In the genomic region with DNA sequence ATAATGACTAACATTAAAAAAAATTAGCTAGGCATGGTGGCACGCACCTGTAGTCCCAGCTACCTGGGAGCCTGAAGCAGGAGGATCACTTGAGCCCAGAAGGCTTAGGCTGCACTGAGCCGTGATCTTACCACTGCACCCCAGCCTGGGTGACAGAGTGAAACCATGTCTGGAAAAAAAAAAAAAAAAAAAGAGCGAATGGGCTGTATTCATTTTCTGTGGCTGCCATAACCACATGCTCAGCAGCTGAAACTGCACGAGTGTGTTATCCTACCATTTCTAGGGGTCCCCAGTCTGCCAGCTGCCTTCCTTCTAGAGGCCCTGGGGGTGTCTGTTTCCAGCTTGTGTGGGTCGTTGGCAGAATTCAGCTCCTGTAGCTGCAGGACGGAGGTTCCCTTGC, we compare ENCODE assay signal across 25 cellular contexts.
DNase-seq lines count a peak whose midpoint lies in the region; ATAC-seq, FAIRE-seq and TF ChIP-seq lines count a peak whose summit lies in the region.
"Had no signal": no experiment of that assay in that cellular context is flagged by ENCODE, and none has a peak within 500 bp of the region (broad histone marks: within the 10 kb centered on the region; RNA-seq: fewer than 3 reads in every experiment).

No MANE protein-coding gene starts in this region.

- no peaks in the 10 kb centered on the region for H3K27me3 ChIP-seq in right lobe of liver
- H3K27me3 ChIP-seq in HepG2 (ENCODE audit: control insufficient read depth in 1 of 2, insufficient read depth in 2 of 2, low read length in 2 of 2): no peaks in the 10 kb centered on the region; a peak in 1 of 5 replicates
- no peaks in the 10 kb centered on the region for H3K27me3 ChIP-seq in OCI-LY1 (ENCODE audit: insufficient read depth, low read length)
- H3K27me3 ChIP-seq: BE2C had no signal

- H3F3A ChIP-seq in OCI-LY1 (ENCODE audit: insufficient read depth, low read length): no peaks in the 10 kb centered on the region

- no peaks in the 10 kb centered on the region for H3K9me3 ChIP-seq in right lobe of liver
- H3K9me3 ChIP-seq in HepG2 (ENCODE audit: low read length): no peaks in the 10 kb centered on the region
- H3K9me3 ChIP-seq in OCI-LY1 (ENCODE audit: low read length): no peaks in the 10 kb centered on the region
- H3K9me3 ChIP-seq: BE2C, SK-N-SH had no signal

- peak in 2 of 3 donors; percentile 12 to 34 for DNase-seq in right lobe of liver
- no peak for DNase-seq in HepG2 (ENCODE audit: low spot score)
- peak in 3 of 61 donors; percentile 19 to 60 (median 42) for DNase-seq in caudate nucleus (lab: John Stamatoyannopoulos, UW)
- no peak for DNase-seq in NCI-H1417 (lab: John Stamatoyannopoulos, UW)
- DNase-seq in SKM-1 treated with dmso at 0.1 percent for 144 hours (lab: John Stamatoyannopoulos, UW; ENCODE audit: unreplicated experiment): no peak
- DNase-seq in left cardiac atrium: no peak
- DNase-seq: BE2C; Calu3; CD8-positive, alpha-beta T cell; DMS53; EL; H7; HFFc6; MV-4-11; NCI-H187 treated with DMSO at 0.1 percent for 48 hours; NCI-H345; NCI-H524 treated with DMSO at 0.1 percent for 48 hours; SHP77; SK-N-SH had no signal

- CTCF ChIA-PET in HepG2 (lab: Yijun Ruan, JAX; ENCODE audit: low intra/inter-chr PET ratio, low total read pairs): no interaction called here

- WGBS in right lobe of liver (ENCODE audit: insufficient coverage, low coverage, low lambda C conversion rate, missing lambda C conversion rate): 75% methylated on average over 2 of the region's 6 CpGs
- 44% methylated on average over 6 of the region's 6 CpGs for WGBS in HepG2 (ENCODE audit: low lambda C conversion rate)

- ATAC-seq in right lobe of liver (no peak), HepG2 (no peak), HG02623 (IDR thresholded peaks at IDR 0.05; ENCODE audit: unreplicated experiment) (no peak), left cardiac atrium (no peak)
- ATAC-seq: CD8-positive, alpha-beta T cell; K562; T-cell had no signal

- TF ChIP-seq EP300 in HepG2 (IDR thresholded peaks at IDR 0.05; ENCODE audit: low read depth in 2 of 2, low read length in 2 of 2) (no peak), HepG2 (CRISPR knock-in tag; IDR thresholded peaks at IDR 0.05; ENCODE audit: borderline replicate concordance) (no peak)

- H3K4me3 ChIP-seq in right lobe of liver (no peak overlapping the region), HepG2 (replicated peaks in 1 of 3; ENCODE audit: insufficient read depth in 1 of 3, low read depth in 2 of 3, low read length in 3 of 3) (no peak overlapping the region), OCI-LY1 (ENCODE audit: low read depth, low read length, poor library complexity, severe bottlenecking) (no peak overlapping the region)
- H3K4me3 ChIP-seq: K562 had no signal

- no peak for TF ChIP-seq RAD21 in HepG2 (CRISPR knock-in tag; IDR thresholded peaks at IDR 0.05)

- H3K27ac ChIP-seq in right lobe of liver (no peak overlapping the region), HepG2 (ENCODE audit: extremely low read length, insufficient read depth, low read length) (no peak overlapping the region), OCI-LY1 (ENCODE audit: low read depth, low read length, poor library complexity, severe bottlenecking) (peak overlapping the region; percentile 47), caudate nucleus (ENCODE audit: low read depth, low read length) (peak overlapping the region; percentile 85)

- H3K4me2 ChIP-seq in HepG2 (ENCODE audit: low read depth, low read length): no peak overlapping the region
- H3K4me2 ChIP-seq in OCI-LY1 (ENCODE audit: low read length): peak overlapping the region; percentile 34; the same call in 1 of the 2 replicates
- H3K4me2 ChIP-seq: SK-N-SH had no signal

- H3K79me2 ChIP-seq in HepG2 (ENCODE audit: insufficient read depth, low read length) (no peaks in the 10 kb centered on the region), OCI-LY1 (ENCODE audit: insufficient read depth, low read length) (no peaks in the 10 kb centered on the region)

- FAIRE-seq in HepG2 (lab: Jason Lieb, UNC): no peak
- FAIRE-seq: GM12891, K562, RCC 7860 had no signal

- no peaks in the 10 kb centered on the region for H4K20me1 ChIP-seq in HepG2 (ENCODE audit: insufficient read depth, low read length)
- no peaks in the 10 kb centered on the region for H4K20me1 ChIP-seq in OCI-LY1 (ENCODE audit: insufficient read depth, low read length)

- POLR2A ChIA-PET in HepG2 (lab: Yijun Ruan, JAX): no interaction called here

- TF ChIP-seq POLR2A in right lobe of liver (IDR thresholded peaks at IDR 0.05): no peak
- no peak for TF ChIP-seq POLR2A in HepG2 (IDR thresholded peaks at IDR 0.05; ENCODE audit: insufficient read depth in 1 of 2, low read depth in 2 of 2, low read length in 2 of 2)

- H3K4me1 ChIP-seq in right lobe of liver: no peaks in the 10 kb centered on the region
- no peaks in the 10 kb centered on the region for H3K4me1 ChIP-seq in HepG2 (ENCODE audit: insufficient read depth, low read length)
- H3K4me1 ChIP-seq in OCI-LY1 (ENCODE audit: insufficient read depth, low read length, severe bottlenecking): peaks cover 47% of the 10 kb centered on the region

- no peak overlapping the region for H2AFZ ChIP-seq in HepG2 (ENCODE audit: low read length)
- no peak overlapping the region for H2AFZ ChIP-seq in OCI-LY1 (ENCODE audit: low read length)

- BruUV-seq in HepG2 (replicated peaks; lab: Mats Ljungman, UMichigan): no TSS peak

- no peak overlapping the region for H3K9ac ChIP-seq in HepG2 (ENCODE audit: insufficient read depth, low read depth, low read length)
- no peak overlapping the region; the same call in 1 of the 2 replicates for H3K9ac ChIP-seq in OCI-LY1 (ENCODE audit: low read length)
- H3K9ac ChIP-seq: SK-N-SH had no signal

- intact Hi-C loops in right lobe of liver (cut with DNase I) (no loop called here), HepG2 (cut with micrococcal nuclease; ENCODE audit: unreplicated experiment) (no loop called here), left cardiac atrium (cut with DNase I) (no loop called here)

- H3K36me3 ChIP-seq in right lobe of liver (no peaks in the 10 kb centered on the region), HepG2 (replicated peaks in 1 of 2; ENCODE audit: control insufficient read depth in 1 of 2, insufficient read depth in 2 of 2, low read length in 2 of 2) (no peaks in the 10 kb centered on the region), OCI-LY1 (ENCODE audit: insufficient read depth, low read length) (no peaks in the 10 kb centered on the region)
- H3K36me3 ChIP-seq: BE2C had no signal

- in situ Hi-C loops in HepG2 (cut with HindIII; ENCODE audit: extremely low pct_ligation_motif_present, low pct_unique_long_range_greater_than_20kb): no loop called here

- no peaks in the 10 kb centered on the region for H3K9me2 ChIP-seq in OCI-LY1 (ENCODE audit: low read depth, low read length)
- H3K9me2 ChIP-seq: SK-N-SH had no signal

- TF ChIP-seq CTCF in right lobe of liver (IDR thresholded peaks at IDR 0.05) (no peak), HepG2 (CRISPR knock-in tag; IDR thresholded peaks at IDR 0.05) (no peak), OCI-LY1 (IDR thresholded peaks at IDR 0.05; ENCODE audit: low read length) (no peak)

TF ChIP-seq in HepG2, 621 proteins besides CTCF, POLR2A, EP300 and RAD21:
- TF ChIP-seq, protein P1, sequence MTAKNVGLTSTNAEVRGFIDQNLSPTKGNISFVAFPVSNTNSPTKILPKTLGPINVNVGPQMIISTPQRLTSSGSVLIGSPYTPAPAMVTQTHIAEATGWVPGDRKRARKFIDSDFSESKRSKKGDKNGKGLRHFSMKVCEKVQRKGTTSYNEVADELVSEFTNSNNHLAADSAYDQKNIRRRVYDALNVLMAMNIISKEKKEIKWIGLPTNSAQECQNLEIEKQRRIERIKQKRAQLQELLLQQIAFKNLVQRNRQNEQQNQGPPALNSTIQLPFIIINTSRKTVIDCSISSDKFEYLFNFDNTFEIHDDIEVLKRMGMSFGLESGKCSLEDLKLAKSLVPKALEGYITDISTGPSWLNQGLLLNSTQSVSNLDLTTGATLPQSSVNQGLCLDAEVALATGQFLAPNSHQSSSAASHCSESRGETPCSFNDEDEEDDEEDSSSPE (CRISPR knock-in tag; IDR thresholded peaks at IDR 0.05): no peak
- TF ChIP-seq ZNF510 (CRISPR knock-in tag; IDR thresholded peaks at IDR 0.05; ENCODE audit: low read depth) (no peak), SIN3A (IDR thresholded peaks at IDR 0.05; ENCODE audit: borderline replicate concordance, low read depth, low read length) (no peak), ZNF367 (CRISPR knock-in tag; IDR thresholded peaks at IDR 0.05; ENCODE audit: borderline replicate concordance) (no peak), ZNF761 (CRISPR knock-in tag; conservative IDR thresholded peaks at IDR 0.05) (no peak), GATAD2A (CRISPR knock-in tag; IDR thresholded peaks at IDR 0.05) (no peak), TBL1XR1 (IDR thresholded peaks at IDR 0.05; ENCODE audit: borderline replicate concordance, low read length, partially characterized antibody) (no peak), ZNF20 (CRISPR knock-in tag; IDR thresholded peaks at IDR 0.05) (no peak), ASH2L (IDR thresholded peaks at IDR 0.05; ENCODE audit: insufficient read length, low read depth, low read length) (no peak), ARNT2 (CRISPR knock-in tag; IDR thresholded peaks at IDR 0.05; ENCODE audit: low read depth) (no peak), ZSCAN12 (CRISPR knock-in tag; IDR thresholded peaks at IDR 0.05) (no peak), ZNF776 (CRISPR knock-in tag; IDR thresholded peaks at IDR 0.05) (no peak)
- TF ChIP-seq, protein P2, sequence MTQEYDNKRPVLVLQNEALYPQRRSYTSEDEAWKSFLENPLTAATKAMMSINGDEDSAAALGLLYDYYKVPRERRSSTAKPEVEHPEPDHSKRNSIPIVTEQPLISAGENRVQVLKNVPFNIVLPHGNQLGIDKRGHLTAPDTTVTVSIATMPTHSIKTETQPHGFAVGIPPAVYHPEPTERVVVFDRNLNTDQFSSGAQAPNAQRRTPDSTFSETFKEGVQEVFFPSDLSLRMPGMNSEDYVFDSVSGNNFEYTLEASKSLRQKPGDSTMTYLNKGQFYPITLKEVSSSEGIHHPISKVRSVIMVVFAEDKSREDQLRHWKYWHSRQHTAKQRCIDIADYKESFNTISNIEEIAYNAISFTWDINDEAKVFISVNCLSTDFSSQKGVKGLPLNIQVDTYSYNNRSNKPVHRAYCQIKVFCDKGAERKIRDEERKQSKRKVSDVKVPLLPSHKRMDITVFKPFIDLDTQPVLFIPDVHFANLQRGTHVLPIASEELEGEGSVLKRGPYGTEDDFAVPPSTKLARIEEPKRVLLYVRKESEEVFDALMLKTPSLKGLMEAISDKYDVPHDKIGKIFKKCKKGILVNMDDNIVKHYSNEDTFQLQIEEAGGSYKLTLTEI (CRISPR knock-in tag; conservative IDR thresholded peaks at IDR 0.05): no peak

Comparison
In these comparisons a context has a peak if more than half of its experiments do, and no peak if none do; other contexts are left out.
1. DNase-seq: peak in right lobe of liver (2 of 3); none in HepG2 (single experiment), NCI-H1417 (0 of 3), SKM-1 treated with dmso at 0.1 percent for 144 hours (single experiment) and left cardiac atrium (single experiment).
2. H3K27ac ChIP-seq: peak in OCI-LY1 (single experiment) and caudate nucleus (single experiment); none in right lobe of liver (0 of 3) and HepG2 (single experiment).